ENCODE assay signal across 8 cellular contexts in the genomic region with DNA sequence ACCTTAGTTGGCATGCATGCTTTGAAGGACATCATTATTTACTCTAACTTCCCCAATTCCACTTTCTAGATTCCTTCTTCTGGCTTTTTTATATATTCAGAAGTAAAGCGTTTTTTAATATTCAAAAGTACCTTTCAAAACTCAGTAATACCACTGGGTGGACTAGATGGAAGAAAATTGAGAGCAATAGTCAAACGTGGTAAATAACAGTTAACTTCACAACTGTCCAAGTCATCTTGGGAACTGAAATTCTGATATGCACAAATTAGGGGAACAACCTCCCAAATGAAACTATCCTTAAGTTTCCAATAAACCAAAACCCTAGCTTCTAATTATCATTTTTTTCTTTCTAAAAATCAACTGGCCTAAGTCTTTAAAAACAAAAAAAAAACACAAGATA. TPM values are rescaled to one million over a fixed set of nuclear protein-coding genes. Genes with fewer than 3 reads are reported as not detected.
DNase-seq lines count a peak whose midpoint lies in the region; ATAC-seq and TF ChIP-seq lines count a peak whose summit lies in the region.

No MANE protein-coding gene starts in this region.

- H3K27me3 ChIP-seq in A673 (replicated peaks; ENCODE audit: insufficient read depth, low read depth, low read length, poor library complexity) = no peaks in the 10 kb centered on the region
- no peaks in the 10 kb centered on the region for H3K27me3 ChIP-seq in GM23338 (ENCODE audit: insufficient read depth)
- no peaks in the 10 kb centered on the region for H3K27me3 ChIP-seq in left lung

- H3K9me2 ChIP-seq in GM23338 (ENCODE audit: insufficient read depth) = no peaks in the 10 kb centered on the region

- H3K9me3 ChIP-seq in A673 (ENCODE audit: low read depth, low read length, poor library complexity, severe bottlenecking) = no peaks in the 10 kb centered on the region
- no peaks in the 10 kb centered on the region for H3K9me3 ChIP-seq in left lung

- no peaks in the 10 kb centered on the region; the same call in 2 of the 3 replicates for H3K9me3 Mint-ChIP-seq in GM23338
- peaks cover 4% of the 10 kb centered on the region for H3K9me3 Mint-ChIP-seq in activated CD4-positive, alpha-beta memory T cell treated with anti-CD3 and anti-CD28 coated beads for 36 hours

- peaks cover 40% of the 10 kb centered on the region for H3K36me3 Mint-ChIP-seq in GM23338 (ENCODE audit: low read depth)
- H3K36me3 Mint-ChIP-seq in activated CD4-positive, alpha-beta memory T cell treated with anti-CD3 and anti-CD28 coated beads for 36 hours = peaks cover 25% of the 10 kb centered on the region

- no peak for TF ChIP-seq CTCF in A673 (conservative IDR thresholded peaks at IDR 0.05; ENCODE audit: low read depth, low read length)
- no peak for TF ChIP-seq CTCF in GM23338 (conservative IDR thresholded peaks at IDR 0.05; ENCODE audit: low read depth in 2 of 2)
- no peak for TF ChIP-seq CTCF in left lung (IDR thresholded peaks at IDR 0.05)

- BruUV-seq in A673 (replicated peaks; lab: Mats Ljungman, UMichigan) = no TSS peak

- H4K20me1 ChIP-seq in GM23338 (replicated peaks; ENCODE audit: insufficient read depth) = peaks cover 95% of the 10 kb centered on the region

- peaks cover 6% of the 10 kb centered on the region for H3K27me3 Mint-ChIP-seq in GM23338 (ENCODE audit: insufficient read depth, low read depth, poor library complexity)
- no peaks in the 10 kb centered on the region for H3K27me3 Mint-ChIP-seq in activated CD4-positive, alpha-beta memory T cell treated with anti-CD3 and anti-CD28 coated beads for 36 hours

- peak overlapping the region; percentile 32 for H3K4me3 ChIP-seq in A673 (ENCODE audit: low read depth, low read length, poor library complexity, severe bottlenecking)
- H3K4me3 ChIP-seq in GM23338 = peak overlapping the region; percentile 93
- H3K4me3 ChIP-seq in left lung = peak overlapping the region; percentile 12 to 30

- peaks cover 100% of the 10 kb centered on the region for H3K79me2 ChIP-seq in GM23338 (replicated peaks; ENCODE audit: insufficient read depth)

- H3K36me3 ChIP-seq in A673 (ENCODE audit: insufficient read depth, low read length, poor library complexity, severe bottlenecking) (peaks cover 8% of the 10 kb centered on the region), GM23338 (ENCODE audit: insufficient read depth) (no peaks in the 10 kb centered on the region), left lung (no peaks in the 10 kb centered on the region)

- H3K4me1 Mint-ChIP-seq in GM23338 = peaks cover 89% of the 10 kb centered on the region
- H3K4me1 Mint-ChIP-seq in activated CD4-positive, alpha-beta memory T cell treated with anti-CD3 and anti-CD28 coated beads for 36 hours (ENCODE audit: low read depth) = peaks cover 78% of the 10 kb centered on the region

- no peaks in the 10 kb centered on the region for H3F3A ChIP-seq in GM23338 (replicated peaks; ENCODE audit: low read depth)

- no peak for ATAC-seq in GM23338
- ATAC-seq in left lung = no peak
- no peak for ATAC-seq in GM19035 (IDR thresholded peaks at IDR 0.05; ENCODE audit: unreplicated experiment)
- ATAC-seq in GM19351 (IDR thresholded peaks at IDR 0.05; ENCODE audit: unreplicated experiment) = no peak

- peaks cover 37% of the 10 kb centered on the region for H3K4me1 ChIP-seq in A673 (ENCODE audit: insufficient read depth, low read length, poor library complexity, severe bottlenecking)
- peaks cover 91% of the 10 kb centered on the region for H3K4me1 ChIP-seq in GM23338 (ENCODE audit: insufficient read depth)
- peaks cover 0 to 58% of the 10 kb centered on the region in 2 donors for H3K4me1 ChIP-seq in left lung

- peak overlapping the region; percentile 98 for H3K4me3 Mint-ChIP-seq in GM23338
- peak overlapping the region; percentile 79 for H3K4me3 Mint-ChIP-seq in activated CD4-positive, alpha-beta memory T cell treated with anti-CD3 and anti-CD28 coated beads for 36 hours

- POLR2A ChIA-PET in A673 (lab: Charles Lee; ENCODE audit: low non-redundant PET) = no interaction called here
- POLR2A ChIA-PET in activated CD4-positive, alpha-beta memory T cell treated with anti-CD3 and anti-CD28 coated beads for 36 hours (lab: Charles Lee) = interaction anchor here (1.9 kb wide), 1 partner anchor 10 kb away, joined by 9 read pairs; a partner anchor contains a TSS

- H3K27ac ChIP-seq in A673 (ENCODE audit: low read depth, low read length, poor library complexity, severe bottlenecking) (no peak overlapping the region), GM23338 (ENCODE audit: low read depth) (peak overlapping the region; percentile 35; the same call in 1 of the 2 replicates), left lung (peak overlapping the region; percentile 63 to 74), substantia nigra (ENCODE audit: low read depth, low read length, poor library complexity, severe bottlenecking) (no peak overlapping the region)

- H3K27ac Mint-ChIP-seq in GM23338 = no peak overlapping the region; the same call in 1 of the 2 replicates
- peak overlapping the region; percentile 99 for H3K27ac Mint-ChIP-seq in activated CD4-positive, alpha-beta memory T cell treated with anti-CD3 and anti-CD28 coated beads for 36 hours

- H2AFZ ChIP-seq in GM23338 = no peak overlapping the region

- peak overlapping the region; percentile 93 for H3K4me2 ChIP-seq in GM23338

- DNase-seq in A673 (ENCODE audit: low spot score) (no peak), GM23338 (ENCODE audit: low spot score) (no peak), left lung (no peak), substantia nigra (lab: John Stamatoyannopoulos, UW) (no peak)
- no peak for DNase-seq in activated CD4-positive, alpha-beta memory T cell treated with anti-CD3 and anti-CD28 coated beads for 36 hours
- no peak for DNase-seq in stimulated activated CD4-positive, alpha-beta T cell treated with anti-CD3 and anti-CD28 coated beads, Interleukin-4, amount 100 ng/mL, for 4 hours

- intact Hi-C loops in A673 (cut with micrococcal nuclease; ENCODE audit: unreplicated experiment) (no loop called here), left lung (cut with DNase I) (no loop called here)
- intact Hi-C loops in activated CD4-positive, alpha-beta memory T cell treated with anti-CD3 and anti-CD28 coated beads for 36 hours (cut with micrococcal nuclease) = loop anchor here (1.0 to 5.0 kb wide), 2 partner anchors 9 to 430 kb away; a partner anchor contains a TSS

- CTCF ChIA-PET in A673 (lab: Charles Lee) = no interaction called here
- CTCF ChIA-PET in activated CD4-positive, alpha-beta memory T cell treated with anti-CD3 and anti-CD28 coated beads for 36 hours (lab: Charles Lee) = interaction anchor here (0.6 to 2.7 kb wide), 3 partner anchors 45 to 731 kb away, joined by 3 to 10 read pairs (median 4); no protein-coding TSS in a partner anchor

TF ChIP-seq in GM23338, 12 proteins besides CTCF, POLR2A, EP300 and RAD21 (continues in another document):
- TF ChIP-seq EZH2 (IDR thresholded peaks at IDR 0.05; ENCODE audit: low read depth, unreplicated experiment) = no peak
- no peak for TF ChIP-seq POLR2AphosphoS5 (IDR thresholded peaks at IDR 0.05; ENCODE audit: low read depth)
- TF ChIP-seq CREB1 (CRISPR knock-in tag; IDR thresholded peaks at IDR 0.05; ENCODE audit: low read depth) = no peak
- TF ChIP-seq, protein P1, sequence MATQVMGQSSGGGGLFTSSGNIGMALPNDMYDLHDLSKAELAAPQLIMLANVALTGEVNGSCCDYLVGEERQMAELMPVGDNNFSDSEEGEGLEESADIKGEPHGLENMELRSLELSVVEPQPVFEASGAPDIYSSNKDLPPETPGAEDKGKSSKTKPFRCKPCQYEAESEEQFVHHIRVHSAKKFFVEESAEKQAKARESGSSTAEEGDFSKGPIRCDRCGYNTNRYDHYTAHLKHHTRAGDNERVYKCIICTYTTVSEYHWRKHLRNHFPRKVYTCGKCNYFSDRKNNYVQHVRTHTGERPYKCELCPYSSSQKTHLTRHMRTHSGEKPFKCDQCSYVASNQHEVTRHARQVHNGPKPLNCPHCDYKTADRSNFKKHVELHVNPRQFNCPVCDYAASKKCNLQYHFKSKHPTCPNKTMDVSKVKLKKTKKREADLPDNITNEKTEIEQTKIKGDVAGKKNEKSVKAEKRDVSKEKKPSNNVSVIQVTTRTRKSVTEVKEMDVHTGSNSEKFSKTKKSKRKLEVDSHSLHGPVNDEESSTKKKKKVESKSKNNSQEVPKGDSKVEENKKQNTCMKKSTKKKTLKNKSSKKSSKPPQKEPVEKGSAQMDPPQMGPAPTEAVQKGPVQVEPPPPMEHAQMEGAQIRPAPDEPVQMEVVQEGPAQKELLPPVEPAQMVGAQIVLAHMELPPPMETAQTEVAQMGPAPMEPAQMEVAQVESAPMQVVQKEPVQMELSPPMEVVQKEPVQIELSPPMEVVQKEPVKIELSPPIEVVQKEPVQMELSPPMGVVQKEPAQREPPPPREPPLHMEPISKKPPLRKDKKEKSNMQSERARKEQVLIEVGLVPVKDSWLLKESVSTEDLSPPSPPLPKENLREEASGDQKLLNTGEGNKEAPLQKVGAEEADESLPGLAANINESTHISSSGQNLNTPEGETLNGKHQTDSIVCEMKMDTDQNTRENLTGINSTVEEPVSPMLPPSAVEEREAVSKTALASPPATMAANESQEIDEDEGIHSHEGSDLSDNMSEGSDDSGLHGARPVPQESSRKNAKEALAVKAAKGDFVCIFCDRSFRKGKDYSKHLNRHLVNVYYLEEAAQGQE (IDR thresholded peaks at IDR 0.05; ENCODE audit: unreplicated experiment) = no peak
- TF ChIP-seq EZH2phosphoT487 (IDR thresholded peaks at IDR 0.05; ENCODE audit: unreplicated experiment) = no peak

RNA-seq across cellular contexts. Expression of a gene that starts 9.0 kb away (rescaled TPM):
- 137 and 153 TPM in 2 replicates for total RNA-seq in A673 (2021)
- total RNA-seq in GM23338 (2014; rRNA removed; shearing (Covaris generic)) = 569 and 581 TPM in 2 replicates
- polyA plus RNA-seq in GM23338 (2016; fragmentation: Nextera tagmentation; extraction: Ambion mirVana) = 651 and 686 TPM in 2 replicates
- total RNA-seq in activated CD4-positive, alpha-beta memory T cell treated with anti-CD3 and anti-CD28 coated beads for 36 hours = 100 to 1,000 TPM; 181 to 186 TPM
- total RNA-seq in left lung = 10 to 100 TPM; 37.9 to 40.2 TPM

Comparison
In these comparisons a context has a peak if more than half of its experiments do, and no peak if none do; other contexts are left out.
1. H3K27ac ChIP-seq: peak in GM23338 (single experiment) and left lung (2 of 2); none in A673 (single experiment) and substantia nigra (single experiment).
2. H3K4me3 ChIP-seq: peak in every context shown above with its lines; median percentile 93 in GM23338; 32 in A673; 21 in left lung.